1 cellular context compared by ENCODE assay signal in the genomic region with DNA sequence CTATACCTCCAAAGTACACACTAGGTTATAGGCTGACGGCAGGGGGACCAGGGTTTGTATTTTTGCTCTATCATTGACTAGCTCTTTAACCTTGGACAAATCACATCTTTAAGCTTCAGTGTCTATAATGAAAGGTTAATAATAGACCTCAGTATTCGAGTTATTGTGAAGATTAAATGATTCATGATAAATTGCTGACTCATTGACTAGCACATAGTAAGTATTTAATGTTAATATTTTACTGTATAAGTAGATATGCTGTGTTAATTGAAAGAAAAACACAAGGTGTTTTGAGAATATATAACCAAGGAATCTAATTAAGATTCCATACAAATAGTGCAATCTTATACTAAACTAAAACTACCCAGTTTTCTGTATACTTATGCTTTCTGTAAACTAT.
TF ChIP-seq lines count a peak whose summit lies in the region.

No MANE protein-coding gene starts in this region.

TF ChIP-seq in HCT116, 20 proteins besides CTCF, POLR2A, EP300 and RAD21:
- TF ChIP-seq CEBPB (IDR thresholded peaks at IDR 0.05; ENCODE audit: low read depth) = no peak
- TF ChIP-seq, protein P1, sequence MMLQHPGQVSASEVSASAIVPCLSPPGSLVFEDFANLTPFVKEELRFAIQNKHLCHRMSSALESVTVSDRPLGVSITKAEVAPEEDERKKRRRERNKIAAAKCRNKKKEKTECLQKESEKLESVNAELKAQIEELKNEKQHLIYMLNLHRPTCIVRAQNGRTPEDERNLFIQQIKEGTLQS (IDR thresholded peaks at IDR 0.05) = no peak
- TF ChIP-seq ZFX (IDR thresholded peaks at IDR 0.05) = no peak
- TF ChIP-seq SIN3A (IDR thresholded peaks at IDR 0.05; ENCODE audit: low read depth) = no peak
- TF ChIP-seq FOSL1 (IDR thresholded peaks at IDR 0.05; ENCODE audit: low read depth) = no peak
- TF ChIP-seq EZH2 (IDR thresholded peaks at IDR 0.05) = no peak
- TF ChIP-seq, protein P2, sequence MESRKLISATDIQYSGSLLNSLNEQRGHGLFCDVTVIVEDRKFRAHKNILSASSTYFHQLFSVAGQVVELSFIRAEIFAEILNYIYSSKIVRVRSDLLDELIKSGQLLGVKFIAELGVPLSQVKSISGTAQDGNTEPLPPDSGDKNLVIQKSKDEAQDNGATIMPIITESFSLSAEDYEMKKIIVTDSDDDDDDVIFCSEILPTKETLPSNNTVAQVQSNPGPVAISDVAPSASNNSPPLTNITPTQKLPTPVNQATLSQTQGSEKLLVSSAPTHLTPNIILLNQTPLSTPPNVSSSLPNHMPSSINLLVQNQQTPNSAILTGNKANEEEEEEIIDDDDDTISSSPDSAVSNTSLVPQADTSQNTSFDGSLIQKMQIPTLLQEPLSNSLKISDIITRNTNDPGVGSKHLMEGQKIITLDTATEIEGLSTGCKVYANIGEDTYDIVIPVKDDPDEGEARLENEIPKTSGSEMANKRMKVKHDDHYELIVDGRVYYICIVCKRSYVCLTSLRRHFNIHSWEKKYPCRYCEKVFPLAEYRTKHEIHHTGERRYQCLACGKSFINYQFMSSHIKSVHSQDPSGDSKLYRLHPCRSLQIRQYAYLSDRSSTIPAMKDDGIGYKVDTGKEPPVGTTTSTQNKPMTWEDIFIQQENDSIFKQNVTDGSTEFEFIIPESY (IDR thresholded peaks at IDR 0.05; ENCODE audit: extremely low read depth, insufficient replicate concordance, low read length) = no peak
- TF ChIP-seq TCF7L2 (IDR thresholded peaks at IDR 0.05; ENCODE audit: borderline replicate concordance, extremely low read depth, insufficient read depth, insufficient read length) = no peak
- TF ChIP-seq YY1 (IDR thresholded peaks at IDR 0.05; ENCODE audit: extremely low read depth, insufficient replicate concordance, low read depth, low read length) = no peak
- TF ChIP-seq, protein P3, sequence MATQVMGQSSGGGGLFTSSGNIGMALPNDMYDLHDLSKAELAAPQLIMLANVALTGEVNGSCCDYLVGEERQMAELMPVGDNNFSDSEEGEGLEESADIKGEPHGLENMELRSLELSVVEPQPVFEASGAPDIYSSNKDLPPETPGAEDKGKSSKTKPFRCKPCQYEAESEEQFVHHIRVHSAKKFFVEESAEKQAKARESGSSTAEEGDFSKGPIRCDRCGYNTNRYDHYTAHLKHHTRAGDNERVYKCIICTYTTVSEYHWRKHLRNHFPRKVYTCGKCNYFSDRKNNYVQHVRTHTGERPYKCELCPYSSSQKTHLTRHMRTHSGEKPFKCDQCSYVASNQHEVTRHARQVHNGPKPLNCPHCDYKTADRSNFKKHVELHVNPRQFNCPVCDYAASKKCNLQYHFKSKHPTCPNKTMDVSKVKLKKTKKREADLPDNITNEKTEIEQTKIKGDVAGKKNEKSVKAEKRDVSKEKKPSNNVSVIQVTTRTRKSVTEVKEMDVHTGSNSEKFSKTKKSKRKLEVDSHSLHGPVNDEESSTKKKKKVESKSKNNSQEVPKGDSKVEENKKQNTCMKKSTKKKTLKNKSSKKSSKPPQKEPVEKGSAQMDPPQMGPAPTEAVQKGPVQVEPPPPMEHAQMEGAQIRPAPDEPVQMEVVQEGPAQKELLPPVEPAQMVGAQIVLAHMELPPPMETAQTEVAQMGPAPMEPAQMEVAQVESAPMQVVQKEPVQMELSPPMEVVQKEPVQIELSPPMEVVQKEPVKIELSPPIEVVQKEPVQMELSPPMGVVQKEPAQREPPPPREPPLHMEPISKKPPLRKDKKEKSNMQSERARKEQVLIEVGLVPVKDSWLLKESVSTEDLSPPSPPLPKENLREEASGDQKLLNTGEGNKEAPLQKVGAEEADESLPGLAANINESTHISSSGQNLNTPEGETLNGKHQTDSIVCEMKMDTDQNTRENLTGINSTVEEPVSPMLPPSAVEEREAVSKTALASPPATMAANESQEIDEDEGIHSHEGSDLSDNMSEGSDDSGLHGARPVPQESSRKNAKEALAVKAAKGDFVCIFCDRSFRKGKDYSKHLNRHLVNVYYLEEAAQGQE (IDR thresholded peaks at IDR 0.05; ENCODE audit: low read depth) = no peak
- TF ChIP-seq EGR1 (IDR thresholded peaks at IDR 0.05; ENCODE audit: low read depth) = no peak
- TF ChIP-seq SP1 (IDR thresholded peaks at IDR 0.05; ENCODE audit: low read depth) = no peak
- TF ChIP-seq ZNF274 (IDR thresholded peaks at IDR 0.05; ENCODE audit: low read depth, low read length) = no peak
